In genomic region chrX:155880586-155881157, GRCh38 we compare ENCODE assay signal across 1 cellular context.
TF ChIP-seq lines count a peak whose summit lies in the region.

No MANE protein-coding gene starts in this region.

TF ChIP-seq in H1, 55 proteins besides CTCF, POLR2A, EP300 and RAD21 (continued from another document):
- TF ChIP-seq RBBP5 (IDR thresholded peaks at IDR 0.05; ENCODE audit: borderline replicate concordance, low read depth, low read length) (no peak), CHD2 (IDR thresholded peaks at IDR 0.05; ENCODE audit: low read length) (no peak), CHD7 (IDR thresholded peaks at IDR 0.05; ENCODE audit: insufficient replicate concordance, low read length) (no peak), KDM4A (IDR thresholded peaks at IDR 0.05; ENCODE audit: low read depth, low read length, severe bottlenecking) (no peak), SAP30 (IDR thresholded peaks at IDR 0.05; ENCODE audit: insufficient read depth, insufficient replicate concordance, low read length) (no peak)
TF ChIP-seq in H1: peak in this region for 0.
